Comparison of ENCODE assay signal across 1 cellular context in the genomic region with DNA sequence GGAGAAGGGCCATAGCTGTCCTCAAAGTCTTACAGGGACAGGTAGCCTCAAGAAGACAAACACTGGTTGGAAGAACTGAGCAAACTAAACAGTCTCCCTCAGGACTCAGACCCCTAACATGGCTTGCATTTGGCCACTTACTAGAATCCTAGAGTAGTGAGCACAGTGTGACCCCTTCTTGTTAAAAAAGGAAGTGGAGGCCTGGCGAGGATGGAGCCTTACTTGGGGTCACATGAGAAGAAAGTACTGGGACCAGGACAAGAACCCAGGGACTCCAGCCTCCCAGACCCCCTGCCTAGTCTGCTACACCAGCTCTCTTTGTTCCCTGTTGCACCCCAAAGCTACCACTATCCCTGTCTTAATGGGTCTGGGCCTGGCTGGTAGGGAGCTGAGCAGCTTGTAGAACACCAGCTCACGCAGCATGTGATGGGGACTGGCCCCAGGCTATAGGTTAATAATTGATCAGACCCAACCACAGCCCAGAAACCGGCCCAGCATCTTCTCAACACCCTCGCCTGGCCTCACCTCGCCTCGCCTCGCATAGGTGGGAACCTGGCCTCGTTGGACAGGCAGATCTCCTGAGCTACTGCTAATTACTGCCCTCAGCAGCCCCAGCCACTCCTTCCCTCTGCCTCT.
TF ChIP-seq lines count a peak whose summit lies in the region.

No MANE protein-coding gene starts in this region.

TF ChIP-seq in HepG2, 621 proteins besides CTCF, POLR2A, EP300 and RAD21 (continued from another document and continues in another):
- TF ChIP-seq IRF2 (CRISPR knock-in tag; IDR thresholded peaks at IDR 0.05): no peak
- TF ChIP-seq ASH2L (IDR thresholded peaks at IDR 0.05; ENCODE audit: insufficient read length, low read depth, low read length): peak; percentile 14
- peak; percentile 34; the same call in 1 of the 2 replicates for TF ChIP-seq PHF21A (CRISPR knock-in tag; IDR thresholded peaks at IDR 0.05)
- TF ChIP-seq, protein P1, sequence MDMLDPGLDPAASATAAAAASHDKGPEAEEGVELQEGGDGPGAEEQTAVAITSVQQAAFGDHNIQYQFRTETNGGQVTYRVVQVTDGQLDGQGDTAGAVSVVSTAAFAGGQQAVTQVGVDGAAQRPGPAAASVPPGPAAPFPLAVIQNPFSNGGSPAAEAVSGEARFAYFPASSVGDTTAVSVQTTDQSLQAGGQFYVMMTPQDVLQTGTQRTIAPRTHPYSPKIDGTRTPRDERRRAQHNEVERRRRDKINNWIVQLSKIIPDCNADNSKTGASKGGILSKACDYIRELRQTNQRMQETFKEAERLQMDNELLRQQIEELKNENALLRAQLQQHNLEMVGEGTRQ (IDR thresholded peaks at IDR 0.05; ENCODE audit: low read depth, low read length): no peak
- TF ChIP-seq, protein P1 (CRISPR knock-in tag; IDR thresholded peaks at IDR 0.05; ENCODE audit: borderline replicate concordance): 0 out of 2 replicates have a peak, but pooled peaks have one; percentile 45
- TF ChIP-seq ZNF710 (CRISPR knock-in tag; IDR thresholded peaks at IDR 0.05; ENCODE audit: borderline replicate concordance): no peak
- TF ChIP-seq ZNF383 (CRISPR knock-in tag; IDR thresholded peaks at IDR 0.05; ENCODE audit: borderline replicate concordance): no peak
- no peak for TF ChIP-seq RBM39 (IDR thresholded peaks at IDR 0.05; ENCODE audit: low read depth, low read length, poor library complexity, severe bottlenecking)
- TF ChIP-seq, protein P2, sequence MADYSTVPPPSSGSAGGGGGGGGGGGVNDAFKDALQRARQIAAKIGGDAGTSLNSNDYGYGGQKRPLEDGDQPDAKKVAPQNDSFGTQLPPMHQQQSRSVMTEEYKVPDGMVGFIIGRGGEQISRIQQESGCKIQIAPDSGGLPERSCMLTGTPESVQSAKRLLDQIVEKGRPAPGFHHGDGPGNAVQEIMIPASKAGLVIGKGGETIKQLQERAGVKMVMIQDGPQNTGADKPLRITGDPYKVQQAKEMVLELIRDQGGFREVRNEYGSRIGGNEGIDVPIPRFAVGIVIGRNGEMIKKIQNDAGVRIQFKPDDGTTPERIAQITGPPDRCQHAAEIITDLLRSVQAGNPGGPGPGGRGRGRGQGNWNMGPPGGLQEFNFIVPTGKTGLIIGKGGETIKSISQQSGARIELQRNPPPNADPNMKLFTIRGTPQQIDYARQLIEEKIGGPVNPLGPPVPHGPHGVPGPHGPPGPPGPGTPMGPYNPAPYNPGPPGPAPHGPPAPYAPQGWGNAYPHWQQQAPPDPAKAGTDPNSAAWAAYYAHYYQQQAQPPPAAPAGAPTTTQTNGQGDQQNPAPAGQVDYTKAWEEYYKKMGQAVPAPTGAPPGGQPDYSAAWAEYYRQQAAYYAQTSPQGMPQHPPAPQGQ (CRISPR knock-in tag; IDR thresholded peaks at IDR 0.05; ENCODE audit: borderline replicate concordance): no peak
- no peak for TF ChIP-seq SMAD9 (CRISPR knock-in tag; IDR thresholded peaks at IDR 0.05)
- no peak for TF ChIP-seq U2AF2 (IDR thresholded peaks at IDR 0.05; ENCODE audit: low read depth, low read length)
- no peak for TF ChIP-seq ZNF737 (CRISPR knock-in tag; IDR thresholded peaks at IDR 0.05; ENCODE audit: borderline replicate concordance)
- TF ChIP-seq, protein P3, sequence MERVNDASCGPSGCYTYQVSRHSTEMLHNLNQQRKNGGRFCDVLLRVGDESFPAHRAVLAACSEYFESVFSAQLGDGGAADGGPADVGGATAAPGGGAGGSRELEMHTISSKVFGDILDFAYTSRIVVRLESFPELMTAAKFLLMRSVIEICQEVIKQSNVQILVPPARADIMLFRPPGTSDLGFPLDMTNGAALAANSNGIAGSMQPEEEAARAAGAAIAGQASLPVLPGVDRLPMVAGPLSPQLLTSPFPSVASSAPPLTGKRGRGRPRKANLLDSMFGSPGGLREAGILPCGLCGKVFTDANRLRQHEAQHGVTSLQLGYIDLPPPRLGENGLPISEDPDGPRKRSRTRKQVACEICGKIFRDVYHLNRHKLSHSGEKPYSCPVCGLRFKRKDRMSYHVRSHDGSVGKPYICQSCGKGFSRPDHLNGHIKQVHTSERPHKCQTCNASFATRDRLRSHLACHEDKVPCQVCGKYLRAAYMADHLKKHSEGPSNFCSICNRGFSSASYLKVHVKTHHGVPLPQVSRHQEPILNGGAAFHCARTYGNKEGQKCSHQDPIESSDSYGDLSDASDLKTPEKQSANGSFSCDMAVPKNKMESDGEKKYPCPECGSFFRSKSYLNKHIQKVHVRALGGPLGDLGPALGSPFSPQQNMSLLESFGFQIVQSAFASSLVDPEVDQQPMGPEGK (CRISPR knock-in tag; IDR thresholded peaks at IDR 0.05): no peak
- peak; percentile 74 for TF ChIP-seq ZFY (CRISPR knock-in tag; IDR thresholded peaks at IDR 0.05)
- peak; percentile 53; the same call in 1 of the 2 replicates for TF ChIP-seq POLR2G (IDR thresholded peaks at IDR 0.05; ENCODE audit: low read depth, low read length)
- TF ChIP-seq, protein P4, sequence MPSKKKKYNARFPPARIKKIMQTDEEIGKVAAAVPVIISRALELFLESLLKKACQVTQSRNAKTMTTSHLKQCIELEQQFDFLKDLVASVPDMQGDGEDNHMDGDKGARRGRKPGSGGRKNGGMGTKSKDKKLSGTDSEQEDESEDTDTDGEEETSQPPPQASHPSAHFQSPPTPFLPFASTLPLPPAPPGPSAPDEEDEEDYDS (CRISPR knock-in tag; IDR thresholded peaks at IDR 0.05): no peak
- TF ChIP-seq ISX (CRISPR knock-in tag; conservative IDR thresholded peaks at IDR 0.05): no peak
- TF ChIP-seq ZBTB40 (IDR thresholded peaks at IDR 0.05): no peak
- TF ChIP-seq ZBTB40 (CRISPR knock-in tag; IDR thresholded peaks at IDR 0.05): 0 out of 2 replicates have a peak, but pooled peaks have one; percentile 24
- no peak for TF ChIP-seq ZFP90 (CRISPR knock-in tag; IDR thresholded peaks at IDR 0.05; ENCODE audit: borderline replicate concordance)
- peak; percentile 64; the same call in 1 of the 2 replicates for TF ChIP-seq SNAPC2 (CRISPR knock-in tag; IDR thresholded peaks at IDR 0.05)
- TF ChIP-seq ZNF549 (CRISPR knock-in tag; IDR thresholded peaks at IDR 0.05): no peak
- 0 out of 2 replicates have a peak, but pooled peaks have one; percentile 10 for TF ChIP-seq TGIF2 (CRISPR knock-in tag; IDR thresholded peaks at IDR 0.05)
- no peak for TF ChIP-seq ZFP37 (CRISPR knock-in tag; IDR thresholded peaks at IDR 0.05; ENCODE audit: borderline replicate concordance)
- no peak for TF ChIP-seq JUNB (CRISPR knock-in tag; IDR thresholded peaks at IDR 0.05; ENCODE audit: borderline replicate concordance)
- no peak for TF ChIP-seq SIN3A (IDR thresholded peaks at IDR 0.05; ENCODE audit: borderline replicate concordance, low read depth, low read length)
- TF ChIP-seq MTF1 (CRISPR knock-in tag; IDR thresholded peaks at IDR 0.05): no peak
- TF ChIP-seq CBX5 (CRISPR knock-in tag; IDR thresholded peaks at IDR 0.05; ENCODE audit: borderline replicate concordance): no peak
- TF ChIP-seq ZNF841 (CRISPR knock-in tag; IDR thresholded peaks at IDR 0.05; ENCODE audit: borderline replicate concordance): no peak
- 0 out of 2 replicates have a peak, but pooled peaks have one; percentile 27 for TF ChIP-seq ZNF747 (CRISPR knock-in tag; IDR thresholded peaks at IDR 0.05; ENCODE audit: borderline replicate concordance)
- TF ChIP-seq ZNF253 (CRISPR knock-in tag; IDR thresholded peaks at IDR 0.05; ENCODE audit: borderline replicate concordance): no peak
- no peak for TF ChIP-seq ZBTB8A (CRISPR knock-in tag; IDR thresholded peaks at IDR 0.05; ENCODE audit: borderline replicate concordance, low read depth)
- TF ChIP-seq, protein P5, sequence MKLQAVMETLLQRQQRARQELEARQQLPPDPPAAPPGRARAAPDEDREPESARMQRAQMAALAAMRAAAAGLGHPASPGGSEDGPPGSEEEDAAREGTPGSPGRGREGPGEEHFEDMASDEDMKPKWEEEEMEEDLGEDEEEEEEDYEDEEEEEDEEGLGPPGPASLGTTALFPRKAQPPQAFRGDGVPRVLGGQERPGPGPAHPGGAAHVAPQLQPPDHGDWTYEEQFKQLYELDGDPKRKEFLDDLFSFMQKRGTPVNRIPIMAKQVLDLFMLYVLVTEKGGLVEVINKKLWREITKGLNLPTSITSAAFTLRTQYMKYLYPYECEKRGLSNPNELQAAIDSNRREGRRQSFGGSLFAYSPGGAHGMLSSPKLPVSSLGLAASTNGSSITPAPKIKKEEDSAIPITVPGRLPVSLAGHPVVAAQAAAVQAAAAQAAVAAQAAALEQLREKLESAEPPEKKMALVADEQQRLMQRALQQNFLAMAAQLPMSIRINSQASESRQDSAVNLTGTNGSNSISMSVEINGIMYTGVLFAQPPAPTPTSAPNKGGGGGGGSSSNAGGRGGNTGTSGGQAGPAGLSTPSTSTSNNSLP (IDR thresholded peaks at IDR 0.05; ENCODE audit: low read depth, low read length): no peak
- TF ChIP-seq, protein P6, sequence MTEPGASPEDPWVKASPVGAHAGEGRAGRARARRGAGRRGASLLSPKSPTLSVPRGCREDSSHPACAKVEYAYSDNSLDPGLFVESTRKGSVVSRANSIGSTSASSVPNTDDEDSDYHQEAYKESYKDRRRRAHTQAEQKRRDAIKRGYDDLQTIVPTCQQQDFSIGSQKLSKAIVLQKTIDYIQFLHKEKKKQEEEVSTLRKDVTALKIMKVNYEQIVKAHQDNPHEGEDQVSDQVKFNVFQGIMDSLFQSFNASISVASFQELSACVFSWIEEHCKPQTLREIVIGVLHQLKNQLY (CRISPR knock-in tag; IDR thresholded peaks at IDR 0.05): no peak
- TF ChIP-seq DMAP1 (CRISPR knock-in tag; IDR thresholded peaks at IDR 0.05): no peak
